In the genomic region with DNA sequence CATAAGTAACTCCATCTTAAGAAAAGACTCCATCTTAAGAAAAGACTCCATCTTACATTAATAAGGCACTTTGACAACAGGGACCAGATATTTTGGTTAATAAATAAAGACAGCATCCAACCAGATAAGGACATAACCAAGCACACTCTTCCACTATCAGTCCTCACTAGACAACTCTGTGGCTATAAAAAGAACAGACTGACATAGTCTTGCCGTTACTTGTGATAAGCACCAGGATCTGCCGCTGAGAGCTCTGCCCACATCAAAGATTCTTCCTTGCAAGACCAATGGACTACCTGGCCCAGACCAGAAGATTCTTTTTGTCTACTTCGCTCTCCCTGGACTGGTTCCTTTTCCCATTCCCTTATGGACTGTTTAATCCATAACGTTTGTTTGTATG, we compare ENCODE assay signal across 27 cellular contexts.
DNase-seq lines count a peak whose midpoint lies in the region; ATAC-seq, FAIRE-seq and TF ChIP-seq lines count a peak whose summit lies in the region.
"Had no signal": no experiment of that assay in that cellular context is flagged by ENCODE, and none has a peak within 500 bp of the region (broad histone marks: within the 10 kb centered on the region; RNA-seq: fewer than 3 reads in every experiment).

No MANE protein-coding gene starts in this region.

- H3K4ac ChIP-seq in IMR-90 (ENCODE audit: low read depth, low read length) = no peak overlapping the region

- peaks cover 4% of the 10 kb centered on the region; the same call in 1 of the 2 replicates for H3K9me1 ChIP-seq in IMR-90 (ENCODE audit: insufficient read depth, low read length)

- peak overlapping the region; percentile 35; the same call in 1 of the 2 replicates for H2BK20ac ChIP-seq in IMR-90 (ENCODE audit: low read depth, low read length)

- TF ChIP-seq RAD21 in IMR-90 (IDR thresholded peaks at IDR 0.05; ENCODE audit: low read length) = no peak

- no peak overlapping the region for H3K4me3 ChIP-seq in IMR-90 (ENCODE audit: insufficient read depth, low read depth, low read length)
- H3K4me3 ChIP-seq in bronchial epithelial cell (ENCODE audit: low read depth, low read length) = no peak overlapping the region
- no peak overlapping the region for H3K4me3 ChIP-seq in GM23248
- H3K4me3 ChIP-seq: A549; BLaER1 treated with 17β-estradiol and CSF1 and Interleukin-3, amounts not matched to agents 10 nM and 100 nM; GM12878 had no signal

- H3K79me1 ChIP-seq in IMR-90 (ENCODE audit: low read depth in 1 of 2, low read length in 2 of 2) = no peaks in the 10 kb centered on the region

- H3K23ac ChIP-seq in IMR-90 (ENCODE audit: low read depth, low read length) = no peak overlapping the region

- no peak overlapping the region for H4K8ac ChIP-seq in IMR-90 (ENCODE audit: low read depth in 2 of 2, low read length in 2 of 2)

- BruUV-seq in IMR-90 (replicated peaks; lab: Mats Ljungman, UMichigan) = no TSS peak

- WGBS in IMR-90 (ENCODE audit: extremely low coverage in 2 of 2, insufficient read length in 1 of 2), 2 experiments = 50% methylated on average over 2 of the region's 4 CpGs; no CpG with 5 or more reads in 1 of the 2 experiments
- 81 to 83% methylated on average over 4 of the region's 4 CpGs for WGBS in GM23248 (ENCODE audit: low coverage in 1 of 2, low lambda C conversion rate in 2 of 2, missing lambda C conversion rate in 2 of 2), 2 experiments

- in situ Hi-C loops in IMR-90 (cut with MboI; ENCODE audit: low sequenced_read_pairs) = no loop called here
- in situ Hi-C loops in GM23248 (cut with MboI) = no loop called here

- H3K9me3 ChIP-seq in IMR-90 (ENCODE audit: control insufficient read depth, insufficient read depth, low read length) (no peaks in the 10 kb centered on the region), GM23248 (ENCODE audit: low read depth) (no peaks in the 10 kb centered on the region)
- H3K9me3 ChIP-seq: A549, Caco-2 had no signal

- H3K9ac ChIP-seq in IMR-90 (ENCODE audit: low read depth, low read length) (no peak overlapping the region), GM23248 (no peak overlapping the region)
- H3K9ac ChIP-seq: BLaER1 treated with 17β-estradiol and CSF1 and Interleukin-3, amounts not matched to agents 10 nM and 100 nM had no signal

- H3K36me3 ChIP-seq in IMR-90 (ENCODE audit: control insufficient read depth, insufficient read depth, low read length) (no peaks in the 10 kb centered on the region), bronchial epithelial cell (ENCODE audit: control insufficient read depth, insufficient read depth, low read length) (no peaks in the 10 kb centered on the region), GM23248 (ENCODE audit: low read depth) (no peaks in the 10 kb centered on the region)
- H3K36me3 ChIP-seq: BLaER1 treated with 17β-estradiol and CSF1 and Interleukin-3, amounts not matched to agents 10 nM and 100 nM had no signal

- no peak overlapping the region for H3K18ac ChIP-seq in IMR-90 (ENCODE audit: low read depth, low read length)

- no peak overlapping the region for H3K14ac ChIP-seq in IMR-90 (replicated peaks; ENCODE audit: low read depth, low read length)

- POLR2A ChIA-PET in IMR-90 (lab: Charles Lee; ENCODE audit: unreplicated experiment) = no interaction called here

- H4K91ac ChIP-seq in IMR-90 (ENCODE audit: insufficient read depth, low read depth, low read length) = no peak overlapping the region

- ATAC-seq in left ventricle myocardium superior (peak; percentile 53), Right ventricle myocardium superior (ENCODE audit: poor library complexity) (no peak), IMR-90 (ENCODE audit: low read depth) (no peak)
- ATAC-seq: A549; CD8-positive, alpha-beta T cell; GM12878 had no signal

- intact Hi-C loops in left ventricle myocardium superior (cut with micrococcal nuclease) = no loop called here
- intact Hi-C loops in Right ventricle myocardium superior (cut with DNase I) = no loop called here
- intact Hi-C loops in IMR-90 (cut with micrococcal nuclease) = no loop called here

- H2BK5ac ChIP-seq in IMR-90 (ENCODE audit: low read depth, low read length, poor library complexity, severe bottlenecking) = no peak overlapping the region

- H3K4me1 ChIP-seq in IMR-90 (ENCODE audit: control insufficient read depth, insufficient read depth, low read length) = peaks cover 3% of the 10 kb centered on the region; the same call in 1 of the 2 replicates
- H3K4me1 ChIP-seq in GM23248 (ENCODE audit: insufficient read depth) = peaks cover 8% of the 10 kb centered on the region
- H3K4me1 ChIP-seq: BLaER1 treated with 17β-estradiol and CSF1 and Interleukin-3, amounts not matched to agents 10 nM and 100 nM; Caco-2 had no signal

- FAIRE-seq in bronchial epithelial cell (lab: Jason Lieb, UNC) = peak; percentile 18
- FAIRE-seq: A549, GM12878, GM12892, GM18507 had no signal

- H3K79me2 ChIP-seq in GM23248 (ENCODE audit: insufficient read depth) = no peaks in the 10 kb centered on the region

- no peak overlapping the region for H2AK9ac ChIP-seq in IMR-90 (replicated peaks; ENCODE audit: low read depth, low read length, poor library complexity)

- H2AK5ac ChIP-seq in IMR-90 (ENCODE audit: low read depth, low read length) = no peak overlapping the region

- H3K9me2 ChIP-seq in GM23248 (ENCODE audit: insufficient read depth) = no peaks in the 10 kb centered on the region

- H2BK120ac ChIP-seq in IMR-90 (ENCODE audit: low read depth, low read length) = no peak overlapping the region

- CTCF ChIA-PET in IMR-90 (lab: Yijun Ruan, JAX) = no interaction called here

- no peak overlapping the region for H4K5ac ChIP-seq in IMR-90 (ENCODE audit: low read depth, low read length)

- H2BK15ac ChIP-seq in IMR-90 (ENCODE audit: low read depth, low read length) = 0 out of 3 replicates have a peak overlapping the region, but pooled peaks have one; percentile 35

- dilution Hi-C loops in IMR-90 (cut with HindIII; ENCODE audit: low sequenced_read_pairs, unreplicated experiment) = no loop called here

- DNase-seq in left ventricle myocardium superior (no peak), Right ventricle myocardium superior (no peak), IMR-90 (no peak), NCI-H82 treated with DMSO at 0.1 percent for 48 hours (lab: John Stamatoyannopoulos, UW; ENCODE audit: unreplicated experiment) (peak; percentile 64), bronchial epithelial cell (ENCODE audit: low read depth) (no peak), hypothalamus (lab: John Stamatoyannopoulos, UW) (no peak), kidney tubule cell (ENCODE audit: low spot score) (no peak), GM23248 (no peak)
- DNase-seq: AML-193; Caco-2; Calu3; CD4-positive, alpha-beta T cell; CD8-positive, alpha-beta T cell; DMS 273 treated with DMSO at 0.1 percent for 48 hours; DMS153; DMS53; DMS79; DND-41; EL; GDM1 had no signal

- no peak overlapping the region for H3K27ac ChIP-seq in IMR-90 (ENCODE audit: insufficient read depth, low read length)
- no peak overlapping the region for H3K27ac ChIP-seq in GM23248
- H3K27ac ChIP-seq: 22Rv1; A549; BLaER1 treated with 17β-estradiol and CSF1 and Interleukin-3, amounts not matched to agents 10 nM and 100 nM; C4-2B had no signal

- TF ChIP-seq POLR2A in IMR-90 (IDR thresholded peaks at IDR 0.05; ENCODE audit: low read depth, low read length) = no peak

- peaks cover 3% of the 10 kb centered on the region; the same call in 1 of the 2 replicates for H3F3A ChIP-seq in GM23248 (ENCODE audit: insufficient read depth)

- no peak overlapping the region for H3K56ac ChIP-seq in IMR-90 (ENCODE audit: extremely low read depth, insufficient read depth, low read length)

- H3K27me3 ChIP-seq in IMR-90 (ENCODE audit: control insufficient read depth, insufficient read depth, low read length) (no peaks in the 10 kb centered on the region), bronchial epithelial cell (ENCODE audit: control insufficient read depth, insufficient read depth, low read length) (no peaks in the 10 kb centered on the region), GM23248 (replicated peaks; ENCODE audit: insufficient read depth) (no peaks in the 10 kb centered on the region)
- H3K27me3 ChIP-seq: BLaER1 treated with 17β-estradiol and CSF1 and Interleukin-3, amounts not matched to agents 10 nM and 100 nM had no signal

- H2AFZ ChIP-seq in IMR-90 (replicated peaks; ENCODE audit: low read length, poor library complexity) (no peak overlapping the region), GM23248 (no peak overlapping the region)

- TF ChIP-seq CTCF in IMR-90 (conservative IDR thresholded peaks at IDR 0.05; ENCODE audit: low read depth, low read length) (no peak), bronchial epithelial cell (IDR thresholded peaks at IDR 0.05; ENCODE audit: insufficient read depth, low read length, severe bottlenecking) (no peak)

- H4K20me1 ChIP-seq in IMR-90 (ENCODE audit: insufficient read depth, low read length) (no peaks in the 10 kb centered on the region), GM23248 (ENCODE audit: insufficient read depth) (no peaks in the 10 kb centered on the region)
- H4K20me1 ChIP-seq: BLaER1 treated with 17β-estradiol and CSF1 and Interleukin-3, amounts not matched to agents 10 nM and 100 nM had no signal

- H3K4me2 ChIP-seq in IMR-90 (ENCODE audit: low read depth, low read length) (no peak overlapping the region), GM23248 (ENCODE audit: unreplicated experiment) (no peak overlapping the region)
- H3K4me2 ChIP-seq: A549; BLaER1 treated with 17β-estradiol and CSF1 and Interleukin-3, amounts not matched to agents 10 nM and 100 nM had no signal

TF ChIP-seq in IMR-90, 13 proteins besides CTCF, POLR2A, EP300 and RAD21 (continues in another document):
- TF ChIP-seq RFX5 (IDR thresholded peaks at IDR 0.05; ENCODE audit: low read depth, low read length) = no peak
- TF ChIP-seq, protein P1, sequence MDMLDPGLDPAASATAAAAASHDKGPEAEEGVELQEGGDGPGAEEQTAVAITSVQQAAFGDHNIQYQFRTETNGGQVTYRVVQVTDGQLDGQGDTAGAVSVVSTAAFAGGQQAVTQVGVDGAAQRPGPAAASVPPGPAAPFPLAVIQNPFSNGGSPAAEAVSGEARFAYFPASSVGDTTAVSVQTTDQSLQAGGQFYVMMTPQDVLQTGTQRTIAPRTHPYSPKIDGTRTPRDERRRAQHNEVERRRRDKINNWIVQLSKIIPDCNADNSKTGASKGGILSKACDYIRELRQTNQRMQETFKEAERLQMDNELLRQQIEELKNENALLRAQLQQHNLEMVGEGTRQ (IDR thresholded peaks at IDR 0.05; ENCODE audit: low read depth, low read length) = no peak
- no peak for TF ChIP-seq CEBPB (IDR thresholded peaks at IDR 0.05; ENCODE audit: low read depth, low read length)
- no peak for TF ChIP-seq CHD1 (IDR thresholded peaks at IDR 0.05; ENCODE audit: low read depth, low read length)
- no peak for TF ChIP-seq MAZ (IDR thresholded peaks at IDR 0.05; ENCODE audit: borderline replicate concordance, low read depth, low read length)
- no peak for TF ChIP-seq MAFK (IDR thresholded peaks at IDR 0.05; ENCODE audit: low read depth, low read length)
- no peak for TF ChIP-seq SMC3 (IDR thresholded peaks at IDR 0.05; ENCODE audit: low read depth, low read length)
- no peak for TF ChIP-seq MXI1 (IDR thresholded peaks at IDR 0.05; ENCODE audit: borderline replicate concordance, low read depth, low read length)
- TF ChIP-seq RCOR1 (IDR thresholded peaks at IDR 0.05; ENCODE audit: insufficient replicate concordance, low read length) = no peak
- no peak for TF ChIP-seq NFE2L2 (IDR thresholded peaks at IDR 0.05; ENCODE audit: low read depth, low read length)
